In the genomic region with DNA sequence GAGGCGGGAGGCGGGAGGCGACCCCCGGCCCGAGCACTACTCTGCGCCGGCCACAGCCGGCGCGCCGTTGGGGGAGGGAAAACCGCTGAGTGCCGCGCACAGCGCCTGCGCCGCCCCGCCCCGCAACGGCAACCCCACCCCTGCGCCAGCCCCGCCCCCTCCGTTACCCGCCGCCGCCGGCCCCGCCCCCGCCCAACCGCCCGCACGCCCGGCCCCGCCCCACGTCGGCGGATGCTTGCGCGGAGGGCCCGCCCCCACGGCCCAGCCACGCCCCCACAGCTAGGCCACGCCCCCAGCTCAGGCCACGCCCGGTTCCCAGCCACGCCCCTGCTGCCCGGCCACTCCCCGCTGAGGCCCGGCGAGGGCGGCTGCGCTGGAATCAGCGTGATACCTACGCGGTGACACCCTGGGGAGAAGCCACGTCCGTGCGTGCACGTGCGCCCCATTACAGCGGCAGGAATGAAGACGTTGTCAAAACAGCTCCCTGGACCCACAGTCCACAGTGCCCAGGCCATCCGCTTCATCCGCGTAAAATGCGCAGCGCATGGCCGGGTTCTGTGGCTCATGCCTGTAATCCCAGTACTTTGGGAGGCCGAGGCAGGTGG, we compare ENCODE assay signal across 8 cellular contexts. TPM values are rescaled to one million over a fixed set of nuclear protein-coding genes. Genes with fewer than 3 reads are reported as not detected.
DNase-seq lines count a peak whose midpoint lies in the region; ATAC-seq and TF ChIP-seq lines count a peak whose summit lies in the region.

A gene (minus strand): TSS at position 91 of the 605 bp plus-strand sequence. CDS start 152 bp downstream, outside the sequence.

- CTCF ChIA-PET in naive thymus-derived CD4-positive, alpha-beta T cell (lab: Charles Lee): interaction anchor here (1.0 to 1.2 kb wide), 3 partner anchors 14 to 93 kb away, joined by 3 to 4 read pairs (median 3); no protein-coding TSS in a partner anchor

- H3K4me1 Mint-ChIP-seq in CD4-positive, CD25-positive, alpha-beta regulatory T cell: peaks cover 6 to 22% (median 9%) of the 10 kb centered on the region in 4 donors
- H3K4me1 Mint-ChIP-seq in naive thymus-derived CD4-positive, alpha-beta T cell: peaks cover 10 to 30% (median 22%) of the 10 kb centered on the region in 7 donors
- peaks cover 13% of the 10 kb centered on the region for H3K4me1 Mint-ChIP-seq in stimulated activated effector memory CD8-positive, alpha-beta T cell treated with anti-CD3 and anti-CD28 coated beads, Interleukin-12 subunit alpha, Interleukin-12 subunit beta, amount 100 ng/mL, for 72 hours

- H3K27me3 ChIP-seq in CD4-positive, CD25-positive, alpha-beta regulatory T cell (ENCODE audit: control insufficient read depth, insufficient read depth, low read length): peaks cover 2% of the 10 kb centered on the region
- no peaks in the 10 kb centered on the region for H3K27me3 ChIP-seq in naive thymus-derived CD4-positive, alpha-beta T cell (ENCODE audit: control insufficient read depth in 2 of 2, insufficient read depth in 2 of 2, low read length in 2 of 2)

- H3K27me3 Mint-ChIP-seq in CD4-positive, CD25-positive, alpha-beta regulatory T cell: peaks cover 16% of the 10 kb centered on the region
- H3K27me3 Mint-ChIP-seq in naive thymus-derived CD4-positive, alpha-beta T cell: peaks cover 0 to 37% (median 0%) of the 10 kb centered on the region in 5 donors

- H3K27ac ChIP-seq in CD4-positive, CD25-positive, alpha-beta regulatory T cell (ENCODE audit: insufficient read depth, low read length, poor library complexity, severe bottlenecking): peak within 1 kb of the TSS; percentile 47
- H3K27ac ChIP-seq in naive thymus-derived CD4-positive, alpha-beta T cell (ENCODE audit: low read depth, low read length): peak within 1 kb of the TSS; percentile 48

- H3K9me3 Mint-ChIP-seq in CD4-positive, CD25-positive, alpha-beta regulatory T cell: peaks cover 0 to 4% (median 0%) of the 10 kb centered on the region in 7 donors
- peaks cover 0 to 3% (median 0%) of the 10 kb centered on the region in 11 donors for H3K9me3 Mint-ChIP-seq in naive thymus-derived CD4-positive, alpha-beta T cell
- H3K9me3 Mint-ChIP-seq in stimulated activated effector memory CD8-positive, alpha-beta T cell treated with anti-CD3 and anti-CD28 coated beads, Interleukin-12 subunit alpha, Interleukin-12 subunit beta, amount 100 ng/mL, for 72 hours: no peaks in the 10 kb centered on the region

- peaks cover 8% of the 10 kb centered on the region for H3K36me3 Mint-ChIP-seq in CD4-positive, CD25-positive, alpha-beta regulatory T cell
- peaks cover 6 to 11% (median 9%) of the 10 kb centered on the region in 5 donors for H3K36me3 Mint-ChIP-seq in naive thymus-derived CD4-positive, alpha-beta T cell
- H3K36me3 Mint-ChIP-seq in stimulated activated effector memory CD8-positive, alpha-beta T cell treated with anti-CD3 and anti-CD28 coated beads, Interleukin-12 subunit alpha, Interleukin-12 subunit beta, amount 100 ng/mL, for 72 hours: peaks cover 7% of the 10 kb centered on the region

- intact Hi-C loops in naive thymus-derived CD4-positive, alpha-beta T cell (cut with micrococcal nuclease): loop anchor here (1.0 to 5.0 kb wide), 11 partner anchors 29 to 740 kb away; a partner anchor contains a TSS

- peak; percentile 86 to 92 (median 88) for DNase-seq in CD4-positive, CD25-positive, alpha-beta regulatory T cell
- peak in 74 of 76 experiments; percentile 32 to 96 (median 82) for DNase-seq in HUDEP-2 (lab: John Stamatoyannopoulos, UW; ENCODE audit: unreplicated experiment in 76 of 76)
- DNase-seq in activated T-cell treated with anti-CD3 and anti-CD28 coated beads, Interleukin-2, amount 50 U/mL, for 48 hours: peak; percentile 95 to 98
- peak; percentile 79 for DNase-seq in fibroblast of gingiva (ENCODE audit: low read depth)
- DNase-seq in naive thymus-derived CD4-positive, alpha-beta T cell: peak; percentile 90 to 100 (median 93)
- peak; percentile 100 for DNase-seq in stimulated activated effector memory CD8-positive, alpha-beta T cell treated with anti-CD3 and anti-CD28 coated beads, Interleukin-12 subunit alpha, Interleukin-12 subunit beta, amount 100 ng/mL, for 72 hours (ENCODE audit: low spot score in 2 of 2)

- no peaks in the 10 kb centered on the region for H3K9me3 ChIP-seq in CD4-positive, CD25-positive, alpha-beta regulatory T cell (ENCODE audit: control insufficient read depth in 2 of 2, low read length in 2 of 2)
- H3K9me3 ChIP-seq in naive thymus-derived CD4-positive, alpha-beta T cell (ENCODE audit: control insufficient read depth in 2 of 3, low read length in 3 of 3): no peaks in the 10 kb centered on the region

- peak within 1 kb of the TSS; percentile 27 to 80 (median 29) for H3K27ac Mint-ChIP-seq in CD4-positive, CD25-positive, alpha-beta regulatory T cell
- peak within 1 kb of the TSS; percentile 26 to 91 (median 74) for H3K27ac Mint-ChIP-seq in naive thymus-derived CD4-positive, alpha-beta T cell
- no peak within 1 kb of the TSS for H3K27ac Mint-ChIP-seq in stimulated activated effector memory CD8-positive, alpha-beta T cell treated with anti-CD3 and anti-CD28 coated beads, Interleukin-12 subunit alpha, Interleukin-12 subunit beta, amount 100 ng/mL, for 72 hours

- H3K4me1 ChIP-seq in CD4-positive, CD25-positive, alpha-beta regulatory T cell (ENCODE audit: control insufficient read depth, insufficient read depth, low read length, poor library complexity, severe bottlenecking): peaks cover 17% of the 10 kb centered on the region
- peaks cover 9 to 15% of the 10 kb centered on the region in 2 donors for H3K4me1 ChIP-seq in naive thymus-derived CD4-positive, alpha-beta T cell (ENCODE audit: control insufficient read depth in 2 of 2, insufficient read depth in 2 of 2, low read length in 2 of 2)

- POLR2A ChIA-PET in naive thymus-derived CD4-positive, alpha-beta T cell (lab: Charles Lee): interaction anchor here (0.5 to 1.7 kb wide), 10 partner anchors 25 to 147 kb away, joined by 3 to 10 read pairs (median 3); no protein-coding TSS in a partner anchor

- peaks cover 7% of the 10 kb centered on the region for H3K36me3 ChIP-seq in CD4-positive, CD25-positive, alpha-beta regulatory T cell (ENCODE audit: control insufficient read depth, insufficient read depth, low read length)
- H3K36me3 ChIP-seq in naive thymus-derived CD4-positive, alpha-beta T cell (ENCODE audit: control insufficient read depth in 2 of 3, insufficient read depth in 3 of 3, low read length in 3 of 3): peaks cover 0 to 7% (median 2%) of the 10 kb centered on the region in 3 experiments

- no peak within 1 kb of the TSS for H3K4me3 ChIP-seq in CD4-positive, CD25-positive, alpha-beta regulatory T cell (ENCODE audit: low read depth, low read length)
- no peak within 1 kb of the TSS for H3K4me3 ChIP-seq in naive thymus-derived CD4-positive, alpha-beta T cell (ENCODE audit: low read length)

- ATAC-seq in CD4-positive, CD25-positive, alpha-beta regulatory T cell (ENCODE audit: low read depth in 2 of 2): peak; percentile 87 to 88
- ATAC-seq in GM19467 (IDR thresholded peaks at IDR 0.05; ENCODE audit: unreplicated experiment): peak; percentile 59
- ATAC-seq in naive thymus-derived CD4-positive, alpha-beta T cell: peak; percentile 98
- ATAC-seq in stimulated activated effector memory CD8-positive, alpha-beta T cell treated with anti-CD3 and anti-CD28 coated beads, Interleukin-12 subunit alpha, Interleukin-12 subunit beta, amount 100 ng/mL, for 72 hours: peak; percentile 92

- peak within 1 kb of the TSS; percentile 61 to 83 (median 78) for H3K4me3 Mint-ChIP-seq in CD4-positive, CD25-positive, alpha-beta regulatory T cell
- H3K4me3 Mint-ChIP-seq in naive thymus-derived CD4-positive, alpha-beta T cell: peak within 1 kb of the TSS; percentile 69 to 84 (median 76)
- peak within 1 kb of the TSS; percentile 50 for H3K4me3 Mint-ChIP-seq in stimulated activated effector memory CD8-positive, alpha-beta T cell treated with anti-CD3 and anti-CD28 coated beads, Interleukin-12 subunit alpha, Interleukin-12 subunit beta, amount 100 ng/mL, for 72 hours

TF ChIP-seq in PFSK-1, 5 proteins besides CTCF, POLR2A, EP300 and RAD21:
- TF ChIP-seq, protein P1, sequence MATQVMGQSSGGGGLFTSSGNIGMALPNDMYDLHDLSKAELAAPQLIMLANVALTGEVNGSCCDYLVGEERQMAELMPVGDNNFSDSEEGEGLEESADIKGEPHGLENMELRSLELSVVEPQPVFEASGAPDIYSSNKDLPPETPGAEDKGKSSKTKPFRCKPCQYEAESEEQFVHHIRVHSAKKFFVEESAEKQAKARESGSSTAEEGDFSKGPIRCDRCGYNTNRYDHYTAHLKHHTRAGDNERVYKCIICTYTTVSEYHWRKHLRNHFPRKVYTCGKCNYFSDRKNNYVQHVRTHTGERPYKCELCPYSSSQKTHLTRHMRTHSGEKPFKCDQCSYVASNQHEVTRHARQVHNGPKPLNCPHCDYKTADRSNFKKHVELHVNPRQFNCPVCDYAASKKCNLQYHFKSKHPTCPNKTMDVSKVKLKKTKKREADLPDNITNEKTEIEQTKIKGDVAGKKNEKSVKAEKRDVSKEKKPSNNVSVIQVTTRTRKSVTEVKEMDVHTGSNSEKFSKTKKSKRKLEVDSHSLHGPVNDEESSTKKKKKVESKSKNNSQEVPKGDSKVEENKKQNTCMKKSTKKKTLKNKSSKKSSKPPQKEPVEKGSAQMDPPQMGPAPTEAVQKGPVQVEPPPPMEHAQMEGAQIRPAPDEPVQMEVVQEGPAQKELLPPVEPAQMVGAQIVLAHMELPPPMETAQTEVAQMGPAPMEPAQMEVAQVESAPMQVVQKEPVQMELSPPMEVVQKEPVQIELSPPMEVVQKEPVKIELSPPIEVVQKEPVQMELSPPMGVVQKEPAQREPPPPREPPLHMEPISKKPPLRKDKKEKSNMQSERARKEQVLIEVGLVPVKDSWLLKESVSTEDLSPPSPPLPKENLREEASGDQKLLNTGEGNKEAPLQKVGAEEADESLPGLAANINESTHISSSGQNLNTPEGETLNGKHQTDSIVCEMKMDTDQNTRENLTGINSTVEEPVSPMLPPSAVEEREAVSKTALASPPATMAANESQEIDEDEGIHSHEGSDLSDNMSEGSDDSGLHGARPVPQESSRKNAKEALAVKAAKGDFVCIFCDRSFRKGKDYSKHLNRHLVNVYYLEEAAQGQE (IDR thresholded peaks at IDR 0.05; ENCODE audit: insufficient read depth in 1 of 2, low read depth in 2 of 2, low read length in 2 of 2): no peak
- peak; percentile 49 for TF ChIP-seq FOXP2 (optimal IDR thresholded peaks at IDR 0.05; ENCODE audit: borderline replicate concordance, extremely low read depth, extremely low read length, insufficient read depth)
- no peak for TF ChIP-seq SIN3A (IDR thresholded peaks at IDR 0.05; ENCODE audit: borderline replicate concordance, insufficient read depth, low read length)
- TF ChIP-seq POLR2AphosphoS5 (IDR thresholded peaks at IDR 0.05; ENCODE audit: low read depth, low read length): no peak
- TF ChIP-seq TAF1 (IDR thresholded peaks at IDR 0.05; ENCODE audit: borderline replicate concordance, insufficient read depth, low read length): no peak

RNA-seq across cellular contexts. Expression of the gene that starts here (rescaled TPM):
- 3.8 TPM for total RNA-seq in CD4-positive, CD25-positive, alpha-beta regulatory T cell
- 1 to 10 TPM in 2 of 4 donors, under 1 TPM in 2; 0.53 to 1.2 (median 1.1) TPM for polyA plus RNA-seq in CD4-positive, CD25-positive, alpha-beta regulatory T cell
- 25.6 TPM for polyA plus RNA-seq in PFSK-1 (2012; ENCODE audit: insufficient read length, low read depth)
- total RNA-seq in naive thymus-derived CD4-positive, alpha-beta T cell: 10 to 100 TPM in 2 of 5 experiments, 1 to 10 TPM in 3; 3.7 to 10.8 (median 7.5) TPM
- polyA plus RNA-seq in naive thymus-derived CD4-positive, alpha-beta T cell: 1 to 10 TPM in 1 of 2 donors, under 1 TPM in 1; 0.91 to 1.9 TPM
